In genomic region chr7:45574521-45575500, GRCh38 we compare ENCODE assay signal across 9 cellular contexts. TPM values are rescaled to one million over a fixed set of nuclear protein-coding genes. Genes with fewer than 3 reads are reported as not detected.
A peak's percentile ranks its signal among the peaks of the same experiment; 100 is the strongest.
DNase-seq lines count a peak whose midpoint lies in the region; ATAC-seq and TF ChIP-seq lines count a peak whose summit lies in the region.
"Had no signal": no experiment of that assay in that cellular context is flagged by ENCODE, and none has a peak within 500 bp of the region (broad histone marks: within the 10 kb centered on the region; RNA-seq: fewer than 3 reads in every experiment).

No MANE protein-coding gene starts in this region.

- intact Hi-C loops in body of pancreas (cut with DNase I), result no loop called here

- H3K36me3 ChIP-seq in body of pancreas (replicated peaks in 1 of 2; ENCODE audit: insufficient read depth in 1 of 2, low read depth in 2 of 2) (no peaks in the 10 kb centered on the region), thymus (ENCODE audit: control insufficient read depth, insufficient read depth) (no peaks in the 10 kb centered on the region)
- H3K36me3 ChIP-seq: neutrophil had no signal

- H3K4me1 ChIP-seq in body of pancreas (peaks cover 20% of the 10 kb centered on the region), thymus (ENCODE audit: control insufficient read depth, insufficient read depth, low read length) (no peaks in the 10 kb centered on the region)

- TF ChIP-seq POLR2A in body of pancreas (IDR thresholded peaks at IDR 0.05), result peak in 1 of 3 donors; percentile 16

- ATAC-seq in body of pancreas (peak; percentile 71), HG03439 (IDR thresholded peaks at IDR 0.05; ENCODE audit: unreplicated experiment) (no peak), HG02938 (IDR thresholded peaks at IDR 0.05; ENCODE audit: unreplicated experiment) (no peak)

- peak; percentile 30 for DNase-seq in stimulated activated CD4-positive, alpha-beta T cell treated with anti-CD3 and anti-CD28 coated beads, Interleukin-15, amount 100 ng/mL, for 24 hours
- DNase-seq in stimulated activated CD4-positive, alpha-beta T cell treated with anti-CD3 and anti-CD28 coated beads, Interleukin-4, amount 100 ng/mL, for 1 hour, result no peak
- peak; percentile 27 for DNase-seq in M059J (ENCODE audit: low read depth)
- DNase-seq in body of pancreas, result peak; percentile 22 to 57 (median 45)
- DNase-seq in iPS-NIHi11 (ENCODE audit: low spot score), result peak; percentile 91

- peak in 2 of 7 experiments; percentile 39 to 45 for TF ChIP-seq CTCF in body of pancreas (IDR thresholded peaks at IDR 0.05)

- H3K4me3 ChIP-seq in body of pancreas (peak overlapping the region; percentile 24 to 34), thymus (ENCODE audit: low read length) (peak overlapping the region; percentile 37)

- no peak overlapping the region for H3K27ac ChIP-seq in body of pancreas
- no peak overlapping the region for H3K27ac ChIP-seq in thymus (ENCODE audit: low read depth)
- H3K27ac ChIP-seq: neutrophil had no signal

- no peaks in the 10 kb centered on the region for H3K9me3 ChIP-seq in body of pancreas
- H3K9me3 ChIP-seq in thymus (ENCODE audit: control insufficient read depth), result no peaks in the 10 kb centered on the region
- H3K9me3 ChIP-seq: neutrophil had no signal

- WGBS in body of pancreas, 2 donors, result 0 to 1% methylated on average over 12 to 53 of the region's 104 CpGs
- WGBS in thymus, result 2% methylated on average over 104 of the region's 104 CpGs

- H3K27me3 ChIP-seq in body of pancreas (no peaks in the 10 kb centered on the region), thymus (ENCODE audit: control insufficient read depth, insufficient read depth) (peaks cover 42% of the 10 kb centered on the region)

RNA-seq across cellular contexts. Expression of gene ADCY1, which starts 0.6 kb away (rescaled TPM):
- 2.5 and 4.0 TPM in 2 replicates for total RNA-seq in M059J (2014; rRNA removed; shearing (Covaris generic))
- 1 to 10 TPM; 6.2 to 7.6 TPM for total RNA-seq in body of pancreas
- polyA plus RNA-seq in thymus, result 0.27 TPM
